9 cellular contexts compared by ENCODE assay signal in the genomic region with DNA sequence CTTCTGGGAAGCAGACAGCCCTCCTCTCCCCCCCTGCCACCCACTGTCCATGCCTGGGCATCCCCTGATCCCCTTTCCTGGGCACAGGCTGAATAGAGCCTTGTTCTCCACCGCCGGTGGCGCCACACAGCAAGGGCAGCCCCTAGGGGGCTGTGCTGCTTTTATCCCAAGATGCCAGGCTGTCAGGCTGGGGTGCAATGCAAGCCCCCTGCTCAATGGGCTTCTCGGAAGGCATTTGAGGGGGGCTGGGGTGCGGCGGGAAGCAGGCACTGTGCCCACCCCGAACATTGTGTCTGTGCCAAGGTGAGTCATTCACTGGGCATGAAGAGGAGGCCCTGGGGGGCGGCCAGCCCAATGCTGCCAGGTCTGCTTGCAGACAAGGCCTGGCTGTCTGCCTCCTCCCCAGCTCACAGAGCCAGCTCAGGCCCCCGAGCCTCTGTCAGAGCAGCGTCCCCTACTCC. TPM values are rescaled to one million over a fixed set of nuclear protein-coding genes. Genes with fewer than 3 reads are reported as not detected.
A peak's percentile ranks its signal among the peaks of the same experiment; 100 is the strongest.
DNase-seq lines count a peak whose midpoint lies in the region; ATAC-seq and TF ChIP-seq lines count a peak whose summit lies in the region.
"Had no signal": no experiment of that assay in that cellular context is flagged by ENCODE, and none has a peak within 500 bp of the region (broad histone marks: within the 10 kb centered on the region; RNA-seq: fewer than 3 reads in every experiment).

No MANE protein-coding gene starts in this region.

- 39 to 52% (median 43%) methylated on average over 9 to 10 of the region's 10 CpGs for WGBS in heart left ventricle, 4 donors

- DNase-seq in EH (ENCODE audit: low read depth): peak; percentile 50
- peak in 50 of 56 donors; percentile 22 to 93 (median 72) for DNase-seq in amygdala (lab: John Stamatoyannopoulos, UW)
- DNase-seq in heart left ventricle: peak; percentile 72 to 89 (median 82)
- DNase-seq in sciatic nerve (ENCODE audit: low spot score): peak; percentile 79
- DNase-seq in activated naive CD4-positive, alpha-beta T cell (lab: John Stamatoyannopoulos, UW): no peak
- DNase-seq in NCI-H1105 treated with DMSO at 0.1 percent for 48 hours (lab: John Stamatoyannopoulos, UW): no peak
- no peak for DNase-seq in GDM1 (lab: John Stamatoyannopoulos, UW)
- DNase-seq: NCI-H2081 treated with DMSO at 0.1 percent for 48 hours had no signal

- peaks cover 0 to 19% (median 0%) of the 10 kb centered on the region in 9 donors for H3K27me3 ChIP-seq in heart left ventricle

- peak; percentile 65 to 79 (median 69) for ATAC-seq in heart left ventricle
- peak; percentile 7 for ATAC-seq in sciatic nerve
- ATAC-seq in HG02588 (IDR thresholded peaks at IDR 0.05; ENCODE audit: unreplicated experiment): no peak

- no peak overlapping the region for H3K4me3 ChIP-seq in heart left ventricle

- TF ChIP-seq CTCF in heart left ventricle (IDR thresholded peaks at IDR 0.05): peak in 1 of 12 donors; percentile 2

- H3K9me3 ChIP-seq in heart left ventricle: no peaks in the 10 kb centered on the region

- peaks cover 0 to 40% (median 17%) of the 10 kb centered on the region in 12 donors for H3K4me1 ChIP-seq in heart left ventricle

- H3K36me3 ChIP-seq in heart left ventricle: no peaks in the 10 kb centered on the region

- intact Hi-C loops in heart left ventricle (cut with DNase I) (loop anchor here in 6 of 10 donors (5.0 to 10.0 kb wide), 3 partner anchors 178 to 278 kb away; no protein-coding TSS in a partner anchor), sciatic nerve (cut with DNase I) (loop anchor here (10.0 kb wide), 1 partner anchor 218 kb away; the partner anchor contains the start of genes ACBD4 and PLCD3)

- TF ChIP-seq POLR2A in heart left ventricle (IDR thresholded peaks at IDR 0.05): no peak

- peak overlapping the region in 11 of 12 donors; percentile 37 to 75 (median 62) for H3K27ac ChIP-seq in heart left ventricle

RNA-seq across cellular contexts. Expression of gene GFAP, which starts 1.5 kb away (rescaled TPM):
- 10 to 100 TPM in 1 of 9 donors, 1 to 10 TPM in 7, under 1 TPM in 1; 0.94 to 12.4 (median 5.8) TPM for total RNA-seq in heart left ventricle
- 1 to 10 TPM; 3.7 to 6.9 TPM for polyA plus RNA-seq in heart left ventricle
- total RNA-seq in sciatic nerve: 9.2 TPM

RNA-seq across cellular contexts. Expression of gene EFTUD2, which starts 17.6 kb away (rescaled TPM):
- total RNA-seq in heart left ventricle (100 to 1,000 TPM in 1 of 9 donors, 10 to 100 TPM in 8; 37.1 to 106 (median 65.0) TPM), sciatic nerve (75.2 TPM)
- polyA plus RNA-seq in heart left ventricle: 10 to 100 TPM; 21.3 to 71.7 TPM

RNA-seq across cellular contexts. Expression of gene KIF18B, which starts 30.8 kb away (rescaled TPM):
- total RNA-seq in heart left ventricle (1 to 10 TPM in 1 of 9 donors, under 1 TPM in 7, not detected in 1; 0.06 to 5.4 (median 0.44) TPM), sciatic nerve (0.40 TPM)
- under 1 TPM; 0.12 to 0.19 TPM for polyA plus RNA-seq in heart left ventricle

RNA-seq across cellular contexts. Expression of gene C1QL1, which starts 51.3 kb away (rescaled TPM):
- total RNA-seq in heart left ventricle (1 to 10 TPM in 6 of 9 donors, under 1 TPM in 3; 0.66 to 5.8 (median 1.4) TPM), sciatic nerve (6.0 TPM)
- polyA plus RNA-seq in heart left ventricle: 1 to 10 TPM; 1.4 to 5.1 TPM

Comparison
In these comparisons a context has a peak if more than half of its experiments do, and no peak if none do; other contexts are left out.
1. DNase-seq: peak in EH (single experiment), amygdala (50 of 56), heart left ventricle (5 of 5) and sciatic nerve (single experiment); none in activated naive CD4-positive, alpha-beta T cell (0 of 4), NCI-H1105 treated with DMSO at 0.1 percent for 48 hours (single experiment) and GDM1 (single experiment).